Comparison of ENCODE assay signal across 12 cellular contexts in the genomic region with DNA sequence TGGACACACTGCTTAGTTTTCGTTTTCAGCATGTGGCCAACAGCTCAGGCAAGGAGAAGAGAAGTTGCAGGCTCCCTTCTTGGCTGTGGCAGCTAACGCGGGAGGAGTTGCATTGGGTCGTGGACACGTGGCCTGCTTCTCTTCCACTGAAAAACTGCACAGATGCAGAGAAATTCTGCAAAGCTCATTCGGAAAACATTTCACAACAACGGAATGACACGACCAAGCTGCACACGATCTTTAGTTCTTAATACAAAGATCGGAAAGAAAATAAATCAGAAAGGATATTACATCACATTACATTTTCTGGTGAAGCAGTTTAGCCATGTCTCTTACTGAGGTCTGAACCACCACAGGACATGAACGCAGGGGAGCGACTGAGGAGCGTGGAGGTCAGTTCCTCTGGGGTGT.
A peak's percentile ranks its signal among the peaks of the same experiment; 100 is the strongest.
DNase-seq lines count a peak whose midpoint lies in the region; ATAC-seq and TF ChIP-seq lines count a peak whose summit lies in the region.
"Had no signal": no experiment of that assay in that cellular context is flagged by ENCODE, and none has a peak within 500 bp of the region (broad histone marks: within the 10 kb centered on the region; RNA-seq: fewer than 3 reads in every experiment).

No MANE protein-coding gene starts in this region.

- H3K4me1 ChIP-seq in liver (ENCODE audit: control insufficient read depth in 4 of 4, insufficient read depth in 4 of 4, low read length in 3 of 4) (no peaks in the 10 kb centered on the region), smooth muscle cell (ENCODE audit: low read depth) (no peaks in the 10 kb centered on the region)

- peaks cover 8% of the 10 kb centered on the region for H3F3A ChIP-seq in smooth muscle cell (ENCODE audit: low read depth)

- TF ChIP-seq CTCF in coronary artery (IDR thresholded peaks at IDR 0.05) (no peak), liver (IDR thresholded peaks at IDR 0.05; ENCODE audit: low read depth, low read length, missing input control) (no peak), smooth muscle cell (IDR thresholded peaks at IDR 0.05; ENCODE audit: borderline replicate concordance, insufficient read depth, poor library complexity, severe bottlenecking) (no peak)

- H3K9me3 ChIP-seq in liver (ENCODE audit: control insufficient read depth in 4 of 4, low read length in 3 of 4) (no peaks in the 10 kb centered on the region), smooth muscle cell (replicated peaks; ENCODE audit: low read depth) (no peaks in the 10 kb centered on the region)

- no peak overlapping the region for H2AFZ ChIP-seq in smooth muscle cell (ENCODE audit: low read depth)

- no peak for ATAC-seq in HG02763 (IDR thresholded peaks at IDR 0.05; ENCODE audit: unreplicated experiment)
- no peak for ATAC-seq in GM18502 (IDR thresholded peaks at IDR 0.05; ENCODE audit: poor library complexity, unreplicated experiment)
- ATAC-seq: HCT116 had no signal

- no peaks in the 10 kb centered on the region for H3K36me3 ChIP-seq in liver (ENCODE audit: control insufficient read depth in 4 of 4, insufficient read depth in 3 of 4, low read depth in 1 of 4, low read length in 3 of 4)
- no peaks in the 10 kb centered on the region for H3K36me3 ChIP-seq in smooth muscle cell (ENCODE audit: low read depth)

- H4K20me1 ChIP-seq in smooth muscle cell (ENCODE audit: low read depth), result no peaks in the 10 kb centered on the region

- TF ChIP-seq RAD21 in liver (IDR thresholded peaks at IDR 0.05), result peak in 1 of 2 donors; percentile 5

- peak overlapping the region; percentile 20 for H3K4me2 ChIP-seq in smooth muscle cell

- peak overlapping the region; percentile 56 to 85 for H3K27ac ChIP-seq in coronary artery
- H3K27ac ChIP-seq in liver (ENCODE audit: low read depth in 1 of 2, low read length in 2 of 2), result peak overlapping the region; percentile 19 to 21
- peak overlapping the region; percentile 71 for H3K27ac ChIP-seq in smooth muscle cell (ENCODE audit: low read depth)
- H3K27ac ChIP-seq: C4-2B had no signal

- 78% methylated on average over 13 of the region's 13 CpGs for WGBS in liver
- 80% methylated on average over 13 of the region's 13 CpGs for WGBS in smooth muscle cell (ENCODE audit: low lambda C conversion rate)

- peaks cover 0 to 3% (median 1%) of the 10 kb centered on the region in 4 donors for H3K27me3 ChIP-seq in liver (ENCODE audit: control insufficient read depth in 4 of 4, insufficient read depth in 4 of 4, low read length in 3 of 4)
- H3K27me3 ChIP-seq in smooth muscle cell (ENCODE audit: low read depth), result no peaks in the 10 kb centered on the region

- no peak overlapping the region for H3K9ac ChIP-seq in liver (ENCODE audit: low read depth in 1 of 2, low read length in 2 of 2)
- no peak overlapping the region for H3K9ac ChIP-seq in smooth muscle cell (ENCODE audit: low read depth)

- H3K4me3 ChIP-seq in coronary artery (peak overlapping the region; percentile 33), liver (ENCODE audit: low read depth in 1 of 3, low read length in 3 of 3) (no peak overlapping the region), smooth muscle cell (no peak overlapping the region)

- DNase-seq in EH (ENCODE audit: low read depth), result peak; percentile 20
- no peak for DNase-seq in coronary artery (ENCODE audit: low spot score)
- no peak for DNase-seq in smooth muscle cell (lab: John Stamatoyannopoulos, UW; ENCODE audit: unreplicated experiment)
- DNase-seq in T1000 (lab: John Stamatoyannopoulos, UW), result no peak
- no peak for DNase-seq in iPS-NIHi7 (ENCODE audit: extremely low spot score)
- DNase-seq: activated CD4-positive, alpha-beta T cell treated with anti-CD3 and anti-CD28 coated beads for 1 hour; NCI-H524 had no signal

- no peaks in the 10 kb centered on the region for H3K79me2 ChIP-seq in smooth muscle cell (ENCODE audit: low read depth)

TF ChIP-seq in liver, 16 proteins besides CTCF, POLR2A, EP300 and RAD21:
- TF ChIP-seq, protein P1, sequence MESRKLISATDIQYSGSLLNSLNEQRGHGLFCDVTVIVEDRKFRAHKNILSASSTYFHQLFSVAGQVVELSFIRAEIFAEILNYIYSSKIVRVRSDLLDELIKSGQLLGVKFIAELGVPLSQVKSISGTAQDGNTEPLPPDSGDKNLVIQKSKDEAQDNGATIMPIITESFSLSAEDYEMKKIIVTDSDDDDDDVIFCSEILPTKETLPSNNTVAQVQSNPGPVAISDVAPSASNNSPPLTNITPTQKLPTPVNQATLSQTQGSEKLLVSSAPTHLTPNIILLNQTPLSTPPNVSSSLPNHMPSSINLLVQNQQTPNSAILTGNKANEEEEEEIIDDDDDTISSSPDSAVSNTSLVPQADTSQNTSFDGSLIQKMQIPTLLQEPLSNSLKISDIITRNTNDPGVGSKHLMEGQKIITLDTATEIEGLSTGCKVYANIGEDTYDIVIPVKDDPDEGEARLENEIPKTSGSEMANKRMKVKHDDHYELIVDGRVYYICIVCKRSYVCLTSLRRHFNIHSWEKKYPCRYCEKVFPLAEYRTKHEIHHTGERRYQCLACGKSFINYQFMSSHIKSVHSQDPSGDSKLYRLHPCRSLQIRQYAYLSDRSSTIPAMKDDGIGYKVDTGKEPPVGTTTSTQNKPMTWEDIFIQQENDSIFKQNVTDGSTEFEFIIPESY (IDR thresholded peaks at IDR 0.05), result no peak
- TF ChIP-seq, protein P2, sequence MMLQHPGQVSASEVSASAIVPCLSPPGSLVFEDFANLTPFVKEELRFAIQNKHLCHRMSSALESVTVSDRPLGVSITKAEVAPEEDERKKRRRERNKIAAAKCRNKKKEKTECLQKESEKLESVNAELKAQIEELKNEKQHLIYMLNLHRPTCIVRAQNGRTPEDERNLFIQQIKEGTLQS (IDR thresholded peaks at IDR 0.05), result no peak
- TF ChIP-seq FOXA2 (IDR thresholded peaks at IDR 0.05), result no peak
- no peak for TF ChIP-seq HNF4A (conservative IDR thresholded peaks at IDR 0.05)
- TF ChIP-seq EGR1 (IDR thresholded peaks at IDR 0.05; ENCODE audit: low read depth in 2 of 2), result no peak
- no peak for TF ChIP-seq HNF4G (IDR thresholded peaks at IDR 0.05)
- TF ChIP-seq TAF1 (conservative IDR thresholded peaks at IDR 0.05), result no peak
- no peak for TF ChIP-seq NR2F2 (IDR thresholded peaks at IDR 0.05)
- TF ChIP-seq GABPA (IDR thresholded peaks at IDR 0.05 in 1 of 2, conservative IDR thresholded peaks at IDR 0.05 in 1 of 2), result no peak
- TF ChIP-seq, protein P3, sequence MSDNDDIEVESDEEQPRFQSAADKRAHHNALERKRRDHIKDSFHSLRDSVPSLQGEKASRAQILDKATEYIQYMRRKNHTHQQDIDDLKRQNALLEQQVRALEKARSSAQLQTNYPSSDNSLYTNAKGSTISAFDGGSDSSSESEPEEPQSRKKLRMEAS (IDR thresholded peaks at IDR 0.05), result no peak
- no peak for TF ChIP-seq SP1 (IDR thresholded peaks at IDR 0.05)
- TF ChIP-seq, protein P4, sequence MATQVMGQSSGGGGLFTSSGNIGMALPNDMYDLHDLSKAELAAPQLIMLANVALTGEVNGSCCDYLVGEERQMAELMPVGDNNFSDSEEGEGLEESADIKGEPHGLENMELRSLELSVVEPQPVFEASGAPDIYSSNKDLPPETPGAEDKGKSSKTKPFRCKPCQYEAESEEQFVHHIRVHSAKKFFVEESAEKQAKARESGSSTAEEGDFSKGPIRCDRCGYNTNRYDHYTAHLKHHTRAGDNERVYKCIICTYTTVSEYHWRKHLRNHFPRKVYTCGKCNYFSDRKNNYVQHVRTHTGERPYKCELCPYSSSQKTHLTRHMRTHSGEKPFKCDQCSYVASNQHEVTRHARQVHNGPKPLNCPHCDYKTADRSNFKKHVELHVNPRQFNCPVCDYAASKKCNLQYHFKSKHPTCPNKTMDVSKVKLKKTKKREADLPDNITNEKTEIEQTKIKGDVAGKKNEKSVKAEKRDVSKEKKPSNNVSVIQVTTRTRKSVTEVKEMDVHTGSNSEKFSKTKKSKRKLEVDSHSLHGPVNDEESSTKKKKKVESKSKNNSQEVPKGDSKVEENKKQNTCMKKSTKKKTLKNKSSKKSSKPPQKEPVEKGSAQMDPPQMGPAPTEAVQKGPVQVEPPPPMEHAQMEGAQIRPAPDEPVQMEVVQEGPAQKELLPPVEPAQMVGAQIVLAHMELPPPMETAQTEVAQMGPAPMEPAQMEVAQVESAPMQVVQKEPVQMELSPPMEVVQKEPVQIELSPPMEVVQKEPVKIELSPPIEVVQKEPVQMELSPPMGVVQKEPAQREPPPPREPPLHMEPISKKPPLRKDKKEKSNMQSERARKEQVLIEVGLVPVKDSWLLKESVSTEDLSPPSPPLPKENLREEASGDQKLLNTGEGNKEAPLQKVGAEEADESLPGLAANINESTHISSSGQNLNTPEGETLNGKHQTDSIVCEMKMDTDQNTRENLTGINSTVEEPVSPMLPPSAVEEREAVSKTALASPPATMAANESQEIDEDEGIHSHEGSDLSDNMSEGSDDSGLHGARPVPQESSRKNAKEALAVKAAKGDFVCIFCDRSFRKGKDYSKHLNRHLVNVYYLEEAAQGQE (IDR thresholded peaks at IDR 0.05), result no peak
- no peak for TF ChIP-seq FOXA1 (IDR thresholded peaks at IDR 0.05)
- no peak for TF ChIP-seq YY1 (IDR thresholded peaks at IDR 0.05)
- no peak for TF ChIP-seq RXRA (IDR thresholded peaks at IDR 0.05)
- no peak for TF ChIP-seq JUND (IDR thresholded peaks at IDR 0.05)
TF ChIP-seq in liver: peak in this region for 0.

Comparison
In these comparisons a context has a peak if more than half of its experiments do, and no peak if none do; other contexts are left out.
1. H3K27ac ChIP-seq: peak in every context shown above with its lines; median percentile 71 in smooth muscle cell; 70 in coronary artery; 20 in liver.